ENCODE assay signal across 1 cellular context in genomic region chr2:223870840-223871618, GRCh38.
TF ChIP-seq lines count a peak whose summit lies in the region.

No MANE protein-coding gene starts in this region.

TF ChIP-seq in IMR-90, 13 proteins besides CTCF, POLR2A, EP300 and RAD21:
- TF ChIP-seq CEBPB (IDR thresholded peaks at IDR 0.05; ENCODE audit: low read depth, low read length) (no peak), RFX5 (IDR thresholded peaks at IDR 0.05; ENCODE audit: low read depth, low read length) (no peak), MAFK (IDR thresholded peaks at IDR 0.05; ENCODE audit: low read depth, low read length) (no peak), NFE2L2 (IDR thresholded peaks at IDR 0.05; ENCODE audit: low read depth, low read length) (no peak), RCOR1 (IDR thresholded peaks at IDR 0.05; ENCODE audit: insufficient replicate concordance, low read length) (no peak), BHLHE40 (IDR thresholded peaks at IDR 0.05; ENCODE audit: low read depth, low read length) (no peak), CHD1 (IDR thresholded peaks at IDR 0.05; ENCODE audit: low read depth, low read length) (no peak), SMC3 (IDR thresholded peaks at IDR 0.05; ENCODE audit: low read depth, low read length) (no peak)
- TF ChIP-seq, protein P1, sequence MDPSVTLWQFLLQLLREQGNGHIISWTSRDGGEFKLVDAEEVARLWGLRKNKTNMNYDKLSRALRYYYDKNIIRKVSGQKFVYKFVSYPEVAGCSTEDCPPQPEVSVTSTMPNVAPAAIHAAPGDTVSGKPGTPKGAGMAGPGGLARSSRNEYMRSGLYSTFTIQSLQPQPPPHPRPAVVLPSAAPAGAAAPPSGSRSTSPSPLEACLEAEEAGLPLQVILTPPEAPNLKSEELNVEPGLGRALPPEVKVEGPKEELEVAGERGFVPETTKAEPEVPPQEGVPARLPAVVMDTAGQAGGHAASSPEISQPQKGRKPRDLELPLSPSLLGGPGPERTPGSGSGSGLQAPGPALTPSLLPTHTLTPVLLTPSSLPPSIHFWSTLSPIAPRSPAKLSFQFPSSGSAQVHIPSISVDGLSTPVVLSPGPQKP (IDR thresholded peaks at IDR 0.05; ENCODE audit: borderline replicate concordance, low read depth, low read length): no peak
